Comparison of ENCODE assay signal across 24 cellular contexts in genomic region chr7:50799873-50800272, GRCh38.
"Had no signal": no experiment of that assay in that cellular context is flagged by ENCODE, and none has a peak within 500 bp of the region (broad histone marks: within the 10 kb centered on the region; RNA-seq: fewer than 3 reads in every experiment).

No MANE protein-coding gene starts in this region.

- H3K27me3 ChIP-seq: esophagus muscularis mucosa, heart right ventricle had no signal

- H3K27ac ChIP-seq: coronary artery, dorsolateral prefrontal cortex, esophagus muscularis mucosa, foreskin keratinocyte, gastroesophageal sphincter, heart right ventricle, left ventricle myocardium inferior, lower lobe of right lung had no signal

- H3K27ac Mint-ChIP-seq: mesothelial cell of epicardium; naive B cell; naive thymus-derived CD8-positive, alpha-beta T cell had no signal

- H3K4me1 Mint-ChIP-seq: mesothelial cell of epicardium, naive B cell had no signal

- H3K36me3 Mint-ChIP-seq: mesothelial cell of epicardium, naive B cell had no signal

- H3K4me3 ChIP-seq: coronary artery, dorsolateral prefrontal cortex, esophagus muscularis mucosa, gastroesophageal sphincter, heart right ventricle, left ventricle myocardium inferior, lower lobe of right lung, mucosa of descending colon had no signal

- H3K4me3 Mint-ChIP-seq: mesothelial cell of epicardium; naive B cell; naive thymus-derived CD8-positive, alpha-beta T cell had no signal

- H3K4me1 ChIP-seq: esophagus muscularis mucosa, foreskin keratinocyte, gastroesophageal sphincter, left ventricle myocardium inferior, lower lobe of right lung had no signal

- DNase-seq: dermis blood vessel endothelial cell; dorsolateral prefrontal cortex; effector CD4-positive, alpha-beta T cell; effector memory CD4-positive, alpha-beta T cell; foreskin keratinocyte; heart right ventricle; hippocampal formation; left colon; left ventricle myocardium inferior; lower lobe of right lung; mesenchymal stem cell; mucosa of descending colon; naive B cell; naive thymus-derived CD8-positive, alpha-beta T cell had no signal

- ATAC-seq: foreskin keratinocyte; gastroesophageal sphincter; left colon; left lobe of liver; lower lobe of right lung; mucosa of descending colon; naive thymus-derived CD8-positive, alpha-beta T cell had no signal

- H3K9me3 ChIP-seq: gastroesophageal sphincter, lower lobe of right lung, mucosa of descending colon had no signal

- H3K36me3 ChIP-seq: esophagus muscularis mucosa, gastroesophageal sphincter, heart right ventricle, left ventricle myocardium inferior, lower lobe of right lung had no signal

- FAIRE-seq: colon, endothelial cell of umbilical vein, frontal cortex, islet of Langerhans, keratinocyte had no signal
